In genomic region chr6:117050301-117050700, GRCh38 we compare ENCODE assay signal across 22 cellular contexts.
DNase-seq lines count a peak whose midpoint lies in the region; ATAC-seq lines count a peak whose summit lies in the region.
"Had no signal": no experiment of that assay in that cellular context is flagged by ENCODE, and none has a peak within 500 bp of the region (broad histone marks: within the 10 kb centered on the region; RNA-seq: fewer than 3 reads in every experiment).

No MANE protein-coding gene starts in this region.

- H3K9me3 ChIP-seq in MG63: peaks cover 2% of the 10 kb centered on the region
- H3K9me3 ChIP-seq: BE2C, BLaER1 had no signal

- DNase-seq in MG63 (peak; percentile 49), NCI-H446 (lab: John Stamatoyannopoulos, UW) (peak; percentile 16 to 74), left lobe of liver (ENCODE audit: low spot score) (peak; percentile 57), T-helper 1 cell (no peak), T-helper 2 cell (no peak)
- DNase-seq: 8988T; ACHN; BE2C; C1 segment of cervical spinal cord; CD4-positive, alpha-beta memory T cell; CD4-positive, CD25-positive, alpha-beta regulatory T cell; CD8-positive, alpha-beta memory T cell; COR-L47; DMS 273 treated with DMSO at 0.1 percent for 48 hours; DMS153; DMS53; DMS79; DND-41; EL; GDM1 had no signal

- ATAC-seq in left lobe of liver: peak; percentile 96
- ATAC-seq: GM12878 had no signal

- H3K27me3 ChIP-seq in MG63: no peaks in the 10 kb centered on the region
- H3K27me3 ChIP-seq: BE2C, BLaER1 had no signal

- no peak overlapping the region for H3K4me3 ChIP-seq in MG63
- H3K4me3 ChIP-seq: BLaER1, GM12878 had no signal

- no peaks in the 10 kb centered on the region for H3K36me3 ChIP-seq in MG63
- H3K36me3 ChIP-seq: BE2C, BLaER1 had no signal

Comparison
In these comparisons a context has a peak if more than half of its experiments do, and no peak if none do; other contexts are left out.
1. DNase-seq: peak in MG63 (single experiment), NCI-H446 (2 of 2) and left lobe of liver (single experiment); none in T-helper 1 cell (0 of 5) and T-helper 2 cell (0 of 5).